9 cellular contexts compared by ENCODE assay signal in genomic region chr6:132490024-132490423, GRCh38. TPM values are rescaled to one million over a fixed set of nuclear protein-coding genes. Genes with fewer than 3 reads are reported as not detected.
A peak's percentile ranks its signal among the peaks of the same experiment; 100 is the strongest.
DNase-seq lines count a peak whose midpoint lies in the region; ATAC-seq and TF ChIP-seq lines count a peak whose summit lies in the region.
"Had no signal": no experiment of that assay in that cellular context is flagged by ENCODE, and none has a peak within 500 bp of the region (broad histone marks: within the 10 kb centered on the region; RNA-seq: fewer than 3 reads in every experiment).

No MANE protein-coding gene starts in this region.

- no peaks in the 10 kb centered on the region for H3K27me3 Mint-ChIP-seq in stimulated activated naive CD8-positive, alpha-beta T cell treated with anti-CD3 and anti-CD28 coated beads, Interleukin-15, amount 100 ng/mL, for 72 hours

- no peak overlapping the region for H3K9ac ChIP-seq in skeletal muscle tissue (ENCODE audit: low read depth in 1 of 3, low read length in 3 of 3)

- no peak for DNase-seq in dorsolateral prefrontal cortex
- DNase-seq in NCI-H524 treated with DMSO at 0.1 percent for 48 hours (lab: John Stamatoyannopoulos, UW), result no peak
- DNase-seq in NCI-H2029 (lab: John Stamatoyannopoulos, UW), result no peak
- no peak for DNase-seq in DMS53 treated with DMSO at 0.1 percent for 48 hours (lab: John Stamatoyannopoulos, UW; ENCODE audit: unreplicated experiment)
- no peak for DNase-seq in stimulated activated naive CD8-positive, alpha-beta T cell treated with anti-CD3 and anti-CD28 coated beads, Interleukin-15, amount 100 ng/mL, for 72 hours

- H3K9me3 Mint-ChIP-seq in stimulated activated naive CD8-positive, alpha-beta T cell treated with anti-CD3 and anti-CD28 coated beads, Interleukin-15, amount 100 ng/mL, for 72 hours, result peaks cover 0 to 5% of the 10 kb centered on the region in 2 donors

- peak; percentile 44 for ATAC-seq in GM18909 (IDR thresholded peaks at IDR 0.05; ENCODE audit: poor library complexity, unreplicated experiment)
- peak; percentile 28 for ATAC-seq in HG02840 (IDR thresholded peaks at IDR 0.05; ENCODE audit: low FRiP score, unreplicated experiment)
- ATAC-seq in stimulated activated naive CD8-positive, alpha-beta T cell treated with anti-CD3 and anti-CD28 coated beads, Interleukin-15, amount 100 ng/mL, for 72 hours, result no peak

- no peak overlapping the region for H3K4me3 Mint-ChIP-seq in stimulated activated naive CD8-positive, alpha-beta T cell treated with anti-CD3 and anti-CD28 coated beads, Interleukin-15, amount 100 ng/mL, for 72 hours

- no peaks in the 10 kb centered on the region for H3K36me3 ChIP-seq in skeletal muscle tissue (ENCODE audit: control insufficient read depth in 3 of 3, insufficient read depth in 3 of 3, low read length in 3 of 3)

- no peak for TF ChIP-seq CTCF in dorsolateral prefrontal cortex (IDR thresholded peaks at IDR 0.05 in 54 of 56, conservative IDR thresholded peaks at IDR 0.05 in 2 of 56; ENCODE audit: low read depth in 1 of 56, partially characterized antibody in 56 of 56)

- H3K27ac Mint-ChIP-seq in stimulated activated naive CD8-positive, alpha-beta T cell treated with anti-CD3 and anti-CD28 coated beads, Interleukin-15, amount 100 ng/mL, for 72 hours, result no peak overlapping the region

- no peaks in the 10 kb centered on the region for H3K9me3 ChIP-seq in skeletal muscle tissue (ENCODE audit: control insufficient read depth in 3 of 3, low read length in 3 of 3)

- peak overlapping the region in 14 of 59 donors; percentile 7 to 47 (median 23) for H3K4me3 ChIP-seq in dorsolateral prefrontal cortex
- H3K4me3 ChIP-seq in skeletal muscle tissue (ENCODE audit: low read length in 3 of 3), result no peak overlapping the region

- peaks cover 7 to 15% (median 12%) of the 10 kb centered on the region in 3 donors for H3K4me1 ChIP-seq in skeletal muscle tissue (ENCODE audit: control insufficient read depth in 3 of 3, insufficient read depth in 3 of 3, low read length in 3 of 3)

- peak overlapping the region in 55 of 59 donors; percentile 0 to 86 (median 64) for H3K27ac ChIP-seq in dorsolateral prefrontal cortex
- peak overlapping the region; percentile 60 for H3K27ac ChIP-seq in skeletal muscle tissue (ENCODE audit: low read depth, low read length)

- H3K4me1 Mint-ChIP-seq in stimulated activated naive CD8-positive, alpha-beta T cell treated with anti-CD3 and anti-CD28 coated beads, Interleukin-15, amount 100 ng/mL, for 72 hours, result peaks cover 9% of the 10 kb centered on the region

- H3K27me3 ChIP-seq in dorsolateral prefrontal cortex, result no peaks in the 10 kb centered on the region
- H3K27me3 ChIP-seq in skeletal muscle tissue (ENCODE audit: control insufficient read depth in 3 of 3, insufficient read depth in 3 of 3, low read length in 3 of 3), result no peaks in the 10 kb centered on the region

- intact Hi-C loops in dorsolateral prefrontal cortex (cut with DNase I), result no loop called here

RNA-seq across cellular contexts. Expression of gene STX7, which starts 22.9 kb away (rescaled TPM):
- total RNA-seq in dorsolateral prefrontal cortex (100 to 1,000 TPM in 59 of 120 experiments, 10 to 100 TPM in 61; 62.8 to 127 (median 99.9) TPM), skeletal muscle tissue (10.4 TPM)

RNA-seq across cellular contexts. Expression of gene TAAR9, which starts 48.1 kb away (rescaled TPM):
- total RNA-seq in dorsolateral prefrontal cortex (not detected), skeletal muscle tissue (not detected)
- total RNA-seq: T-helper 2 cell treated with Interferon-gamma antibody and Interleukin-4, amounts not matched to agents 100 ng/mL and 5 ng/mL, for 36 hours had no signal
